1 cellular context compared by ENCODE assay signal in genomic region chr4:88458091-88458740, GRCh38.
TF ChIP-seq lines count a peak whose summit lies in the region.

No MANE protein-coding gene starts in this region.

TF ChIP-seq in GM12878, 131 proteins besides CTCF, POLR2A, EP300 and RAD21 (continued from another document):
- peak; percentile 5; the same call in 1 of the 2 replicates for TF ChIP-seq MLLT1 (IDR thresholded peaks at IDR 0.05)
- TF ChIP-seq ZNF217 (IDR thresholded peaks at IDR 0.05), result no peak
